In genomic region chr10:17499014-17499413, GRCh38 we compare ENCODE assay signal across 5 cellular contexts. TPM values are rescaled to one million over a fixed set of nuclear protein-coding genes. Genes with fewer than 3 reads are reported as not detected.
"Had no signal": no experiment of that assay in that cellular context is flagged by ENCODE, and none has a peak within 500 bp of the region (broad histone marks: within the 10 kb centered on the region; RNA-seq: fewer than 3 reads in every experiment).

No MANE protein-coding gene starts in this region.

RNA-seq across cellular contexts. Expression of gene ST8SIA6, which starts 44.6 kb away (rescaled TPM):
- total RNA-seq: hepatocyte, kidney epithelial cell, myocyte had no signal
- polyA plus RNA-seq: keratinocyte, mammary epithelial cell had no signal
